In genomic region chr6:41602864-41603608, GRCh38 we compare ENCODE assay signal across 8 cellular contexts. TPM values are rescaled to one million over a fixed set of nuclear protein-coding genes. Genes with fewer than 3 reads are reported as not detected.
DNase-seq lines count a peak whose midpoint lies in the region; ATAC-seq lines count a peak whose summit lies in the region.

No MANE protein-coding gene starts in this region.

- ATAC-seq in effector memory CD8-positive, alpha-beta T cell (replicated peaks) = peak; percentile 85
- no peak for ATAC-seq in HG03378 (IDR thresholded peaks at IDR 0.05; ENCODE audit: unreplicated experiment)

- CTCF ChIA-PET in activated CD4-positive, alpha-beta memory T cell treated with anti-CD3 and anti-CD28 coated beads for 36 hours (lab: Charles Lee) = interaction anchor here (0.6 to 6.6 kb wide), 25 partner anchors 8 to 296 kb away, joined by 3 to 90 read pairs (median 4); no protein-coding TSS in a partner anchor

- intact Hi-C loops in activated CD4-positive, alpha-beta memory T cell treated with anti-CD3 and anti-CD28 coated beads for 36 hours (cut with micrococcal nuclease) = loop anchor here (1.0 kb wide), 3 partner anchors 80 to 234 kb away; no protein-coding TSS in a partner anchor

- DNase-seq in ELF-1 (ENCODE audit: low read depth, low spot score) = peak; percentile 91
- DNase-seq in HS-27A (ENCODE audit: low read depth) = peak; percentile 69
- peak; percentile 93 for DNase-seq in NCI-H82 (lab: John Stamatoyannopoulos, UW)
- DNase-seq in activated CD4-positive, alpha-beta memory T cell treated with anti-CD3 and anti-CD28 coated beads for 36 hours = peak; percentile 82
- peak; percentile 68 to 71 (median 71) for DNase-seq in effector memory CD8-positive, alpha-beta T cell
- peak; percentile 92 for DNase-seq in medulla oblongata (ENCODE audit: extremely low spot score)
- peak; percentile 58 to 65 (median 62) for DNase-seq in stimulated activated CD4-positive, alpha-beta T cell treated with anti-CD3 and anti-CD28 coated beads, TNF-alpha, amount 100 ng/mL, for 48 hours (ENCODE audit: low read depth in 3 of 3)

- H3K4me1 Mint-ChIP-seq in activated CD4-positive, alpha-beta memory T cell treated with anti-CD3 and anti-CD28 coated beads for 36 hours (ENCODE audit: low read depth) = peaks cover 4% of the 10 kb centered on the region
- H3K4me1 Mint-ChIP-seq in effector memory CD8-positive, alpha-beta T cell (ENCODE audit: low read depth in 2 of 2) = peaks cover 4 to 7% of the 10 kb centered on the region in 2 donors

- peak overlapping the region; percentile 8 for H3K4me3 Mint-ChIP-seq in activated CD4-positive, alpha-beta memory T cell treated with anti-CD3 and anti-CD28 coated beads for 36 hours
- no peak overlapping the region for H3K4me3 Mint-ChIP-seq in effector memory CD8-positive, alpha-beta T cell

- peaks cover 1% of the 10 kb centered on the region for H3K27me3 Mint-ChIP-seq in activated CD4-positive, alpha-beta memory T cell treated with anti-CD3 and anti-CD28 coated beads for 36 hours
- H3K27me3 Mint-ChIP-seq in effector memory CD8-positive, alpha-beta T cell = peaks cover 17 to 23% of the 10 kb centered on the region in 2 donors

- H3K27ac Mint-ChIP-seq in activated CD4-positive, alpha-beta memory T cell treated with anti-CD3 and anti-CD28 coated beads for 36 hours = no peak overlapping the region
- H3K27ac Mint-ChIP-seq in effector memory CD8-positive, alpha-beta T cell = no peak overlapping the region

- H3K9me3 Mint-ChIP-seq in activated CD4-positive, alpha-beta memory T cell treated with anti-CD3 and anti-CD28 coated beads for 36 hours = no peaks in the 10 kb centered on the region
- no peaks in the 10 kb centered on the region for H3K9me3 Mint-ChIP-seq in effector memory CD8-positive, alpha-beta T cell

- POLR2A ChIA-PET in activated CD4-positive, alpha-beta memory T cell treated with anti-CD3 and anti-CD28 coated beads for 36 hours (lab: Charles Lee) = no interaction called here

- no peaks in the 10 kb centered on the region for H3K36me3 Mint-ChIP-seq in activated CD4-positive, alpha-beta memory T cell treated with anti-CD3 and anti-CD28 coated beads for 36 hours
- H3K36me3 Mint-ChIP-seq in effector memory CD8-positive, alpha-beta T cell (ENCODE audit: insufficient read depth) = peaks cover 12% of the 10 kb centered on the region

RNA-seq across cellular contexts. Expression of gene MDFI, which starts 35.2 kb away (rescaled TPM):
- total RNA-seq in activated CD4-positive, alpha-beta memory T cell treated with anti-CD3 and anti-CD28 coated beads for 36 hours = not detected

RNA-seq across cellular contexts. Expression of gene FOXP4, which starts 56.9 kb away (rescaled TPM):
- 10 to 100 TPM; 19.5 to 21.6 TPM for total RNA-seq in activated CD4-positive, alpha-beta memory T cell treated with anti-CD3 and anti-CD28 coated beads for 36 hours
